In the genomic region with DNA sequence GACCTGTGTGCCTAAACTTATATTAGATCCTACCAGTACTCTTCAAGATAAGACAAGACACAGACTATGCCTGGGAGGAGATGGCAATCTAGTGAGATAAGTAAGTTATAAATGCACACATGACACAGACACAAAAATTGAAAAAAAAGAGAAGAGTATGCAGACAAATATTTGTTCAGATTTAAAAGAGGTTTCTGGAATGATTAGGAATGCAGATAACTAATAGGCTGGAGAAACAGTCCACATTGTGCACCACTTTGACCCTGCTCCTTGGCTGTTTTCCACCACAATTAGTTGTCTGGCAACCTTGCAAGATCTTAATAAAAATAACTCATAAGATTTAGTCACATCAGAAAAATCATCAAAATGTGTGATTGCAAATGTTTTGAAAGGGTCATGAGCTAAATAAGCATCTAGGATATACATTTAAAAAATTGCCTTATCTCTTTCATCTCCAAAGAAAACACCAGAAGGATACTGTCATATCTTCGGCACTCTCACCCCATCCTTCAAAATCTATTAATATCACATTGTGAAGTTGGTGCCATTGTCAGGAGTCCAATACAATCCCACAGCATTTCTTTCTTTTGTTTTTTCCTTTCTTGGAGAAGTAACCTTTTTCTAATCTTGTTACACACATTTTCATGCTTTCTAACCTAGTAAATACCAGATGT, we compare ENCODE assay signal across 13 cellular contexts.
DNase-seq lines count a peak whose midpoint lies in the region; ATAC-seq and TF ChIP-seq lines count a peak whose summit lies in the region.
"Had no signal": no experiment of that assay in that cellular context is flagged by ENCODE, and none has a peak within 500 bp of the region (broad histone marks: within the 10 kb centered on the region; RNA-seq: fewer than 3 reads in every experiment).

No MANE protein-coding gene starts in this region.

- H2AFZ ChIP-seq in hepatocyte, result no peak overlapping the region

- no peak for ATAC-seq in HG02938 (IDR thresholded peaks at IDR 0.05; ENCODE audit: unreplicated experiment)
- ATAC-seq in HG02885 (IDR thresholded peaks at IDR 0.05; ENCODE audit: poor library complexity, unreplicated experiment), result no peak
- ATAC-seq: activated CD4-positive, alpha-beta T cell treated with anti-CD3 and anti-CD28 coated beads for 36 hours; heart left ventricle; psoas muscle had no signal

- no peaks in the 10 kb centered on the region for H3K79me2 ChIP-seq in hepatocyte

- POLR2A ChIA-PET in GM10248 (lab: Yijun Ruan, JAX), result no interaction called here

- H4K20me1 ChIP-seq in hepatocyte (ENCODE audit: insufficient read depth, poor library complexity, severe bottlenecking), result no peaks in the 10 kb centered on the region

- DNase-seq in A172 (ENCODE audit: low spot score) (peak; percentile 74), HFF-Myc (ENCODE audit: extremely low read depth, low read depth) (peak; percentile 87), amniotic stem cell (lab: John Stamatoyannopoulos, UW) (peak; percentile 78), hepatocyte (ENCODE audit: low spot score) (no peak), GM10248 (ENCODE audit: extremely low spot score) (no peak), NCI-H1417 (lab: John Stamatoyannopoulos, UW) (no peak)
- DNase-seq: activated CD4-positive, alpha-beta T cell treated with anti-CD3 and anti-CD28 coated beads for 36 hours; heart left ventricle; NCI-H1436 treated with DMSO at 0.1 percent for 48 hours; NCI-H748 treated with DMSO at 0.1 percent for 48 hours; psoas muscle had no signal

- no peaks in the 10 kb centered on the region for H3K9me2 ChIP-seq in hepatocyte (replicated peaks; ENCODE audit: insufficient read depth)

- no peak overlapping the region for H3K4me3 ChIP-seq in HFF-Myc (replicated peaks; ENCODE audit: low read depth, low read length)
- H3K4me3 ChIP-seq in hepatocyte, result no peak overlapping the region
- H3K4me3 ChIP-seq: heart left ventricle, psoas muscle had no signal

- CTCF ChIA-PET in GM10248 (lab: Yijun Ruan, JAX), result no interaction called here

- no peaks in the 10 kb centered on the region for H3K27me3 ChIP-seq in hepatocyte
- H3K27me3 ChIP-seq: heart left ventricle had no signal

- H3K4me2 ChIP-seq in hepatocyte, result no peak overlapping the region

- H3K27ac ChIP-seq in hepatocyte, result peak overlapping the region; percentile 4
- H3K27ac ChIP-seq: psoas muscle had no signal

- H3K4me1 ChIP-seq in hepatocyte (ENCODE audit: insufficient read depth), result peaks cover 30% of the 10 kb centered on the region

- no peaks in the 10 kb centered on the region for H3K9me3 ChIP-seq in hepatocyte (ENCODE audit: low read depth)
- H3K9me3 ChIP-seq: heart left ventricle, psoas muscle had no signal

- TF ChIP-seq CTCF in HFF-Myc (IDR thresholded peaks at IDR 0.05; ENCODE audit: low read depth, low read length, missing control alignments) (no peak), hepatocyte (IDR thresholded peaks at IDR 0.05; ENCODE audit: poor library complexity) (no peak), GM10248 (IDR thresholded peaks at IDR 0.05; ENCODE audit: control extremely low read depth, extremely low read depth, low read depth, missing control alignments) (no peak)

- no peaks in the 10 kb centered on the region for H3K36me3 ChIP-seq in hepatocyte (replicated peaks; ENCODE audit: insufficient read depth, low read depth)
- H3K36me3 ChIP-seq: heart left ventricle had no signal

- WGBS in hepatocyte (ENCODE audit: low lambda C conversion rate, missing lambda C conversion rate), result 61% methylated on average over 1 of the region's 1 CpG

Comparison
In these comparisons a context has a peak if more than half of its experiments do, and no peak if none do; other contexts are left out.
1. DNase-seq: peak in A172 (single experiment), HFF-Myc (single experiment) and amniotic stem cell (single experiment); none in hepatocyte (single experiment), GM10248 (single experiment) and NCI-H1417 (0 of 3).